16 cellular contexts compared by ENCODE assay signal in genomic region chr22:48948575-48949170, GRCh38.
"Had no signal": no experiment of that assay in that cellular context is flagged by ENCODE, and none has a peak within 500 bp of the region (broad histone marks: within the 10 kb centered on the region; RNA-seq: fewer than 3 reads in every experiment).

No MANE protein-coding gene starts in this region.

- H3K4me3 ChIP-seq: esophagus squamous epithelium, upper lobe of left lung had no signal

- ATAC-seq: activated naive CD4-positive, alpha-beta T cell treated with anti-CD3 and anti-CD28 coated beads, Interleukin-2, amount 50 U/mL, for 72 hours; right cardiac atrium; stimulated activated naive B cell treated with anti-CD40 and anti-IgM and Interleukin-4, amounts not matched to agents 10 μg/mL and 1 μg/mL and 100 μg/mL, for 72 hours had no signal

- H3K9ac ChIP-seq: parathyroid adenoma had no signal

- DNase-seq: activated CD4-positive, alpha-beta T cell treated with anti-CD3 and anti-CD28 coated beads for 1 hour; amygdala; brain microvascular endothelial cell; cerebellar nuclear complex; esophagus squamous epithelium; foreskin fibroblast; glutamatergic neuron; mesenchymal stem cell; right cardiac atrium; stimulated activated CD4-positive, alpha-beta T cell treated with anti-CD3 and anti-CD28 coated beads, Interleukin-2, amount 100 ng/mL, for 24 hours; stimulated activated naive B cell treated with anti-CD40 and anti-IgM and Interleukin-4, amounts not matched to agents 10 μg/mL and 1 μg/mL and 100 μg/mL, for 72 hours; substantia nigra; T1000 had no signal

- H3K27me3 ChIP-seq: brain microvascular endothelial cell, upper lobe of left lung had no signal

- H3K9me3 ChIP-seq: esophagus squamous epithelium, upper lobe of left lung had no signal

- H3K27ac ChIP-seq: brain microvascular endothelial cell, esophagus squamous epithelium, parathyroid adenoma, upper lobe of left lung had no signal

- H3K4me1 ChIP-seq: esophagus squamous epithelium, parathyroid adenoma, upper lobe of left lung had no signal

- H3K36me3 ChIP-seq: brain microvascular endothelial cell, esophagus squamous epithelium, upper lobe of left lung had no signal

- H2AFZ ChIP-seq: parathyroid adenoma had no signal
